Comparison of ENCODE assay signal across 9 cellular contexts in genomic region chr2:96485350-96485749, GRCh38. TPM values are rescaled to one million over a fixed set of nuclear protein-coding genes. Genes with fewer than 3 reads are reported as not detected.
DNase-seq lines count a peak whose midpoint lies in the region; ATAC-seq and TF ChIP-seq lines count a peak whose summit lies in the region.
"Had no signal": no experiment of that assay in that cellular context is flagged by ENCODE, and none has a peak within 500 bp of the region (broad histone marks: within the 10 kb centered on the region; RNA-seq: fewer than 3 reads in every experiment).

No MANE protein-coding gene starts in this region.

- ATAC-seq in heart left ventricle (peak in 2 of 4 donors; percentile 15 to 17), Right ventricle myocardium inferior (no peak)
- no peak for ATAC-seq in central memory CD8-positive, alpha-beta T cell (replicated peaks; ENCODE audit: extremely low read depth, poor library complexity, severe bottlenecking)

- no peak for TF ChIP-seq POLR2A in heart left ventricle (IDR thresholded peaks at IDR 0.05)
- no peak for TF ChIP-seq POLR2A in uterus (IDR thresholded peaks at IDR 0.05)

- peak overlapping the region; percentile 99 for H3K27ac Mint-ChIP-seq in central memory CD8-positive, alpha-beta T cell (ENCODE audit: low read depth)
- H3K27ac Mint-ChIP-seq in endothelial cell (ENCODE audit: unreplicated experiment) (no peak overlapping the region), HFFc6 (no peak overlapping the region)

- H3K36me3 Mint-ChIP-seq in central memory CD8-positive, alpha-beta T cell (ENCODE audit: insufficient read depth), result peaks cover 6% of the 10 kb centered on the region
- H3K36me3 Mint-ChIP-seq in endothelial cell (ENCODE audit: low read depth, unreplicated experiment) (peaks cover 4% of the 10 kb centered on the region), HFFc6 (ENCODE audit: low read depth) (no peaks in the 10 kb centered on the region)

- peak overlapping the region; percentile 87 for H3K4me3 Mint-ChIP-seq in central memory CD8-positive, alpha-beta T cell
- H3K4me3 Mint-ChIP-seq in endothelial cell (ENCODE audit: unreplicated experiment), result no peak overlapping the region
- no peak overlapping the region for H3K4me3 Mint-ChIP-seq in HFFc6

- peaks cover 0 to 39% (median 5%) of the 10 kb centered on the region in 12 donors for H3K4me1 ChIP-seq in heart left ventricle
- no peaks in the 10 kb centered on the region for H3K4me1 ChIP-seq in muscle layer of duodenum (ENCODE audit: control insufficient read depth in 1 of 2, insufficient read depth in 2 of 2, low read length in 2 of 2)
- H3K4me1 ChIP-seq in uterus, result no peaks in the 10 kb centered on the region

- DNase-seq in heart left ventricle (no peak), Right ventricle myocardium inferior (ENCODE audit: missing footprints) (no peak), uterus (no peak), endothelial cell (ENCODE audit: low spot score) (no peak), HFFc6 (no peak), DMS79 treated with DMSO at 0.1 percent for 48 hours (lab: John Stamatoyannopoulos, UW) (no peak)
- no peak for DNase-seq in central memory CD8-positive, alpha-beta T cell (ENCODE audit: low spot score in 2 of 2)
- DNase-seq: NCI-H2081 had no signal

- H3K4me1 Mint-ChIP-seq in central memory CD8-positive, alpha-beta T cell, result peaks cover 31% of the 10 kb centered on the region
- H3K4me1 Mint-ChIP-seq in endothelial cell (ENCODE audit: unreplicated experiment) (peaks cover 32% of the 10 kb centered on the region), HFFc6 (ENCODE audit: low read depth) (peaks cover 11% of the 10 kb centered on the region)

- intact Hi-C loops in heart left ventricle (cut with DNase I), result no loop called here
- intact Hi-C loops in Right ventricle myocardium inferior (cut with DNase I), result no loop called here
- intact Hi-C loops in uterus (cut with DNase I; ENCODE audit: low total_unique reads), result no loop called here

- H3K27ac ChIP-seq in heart left ventricle (peak overlapping the region; percentile 69 to 98 (median 89)), muscle layer of duodenum (ENCODE audit: low read length) (peak overlapping the region; percentile 89), uterus (peak overlapping the region; percentile 72 to 80)

- H3K9me3 ChIP-seq in heart left ventricle (peaks cover 0 to 2% (median 0%) of the 10 kb centered on the region in 12 donors), muscle layer of duodenum (ENCODE audit: control insufficient read depth in 1 of 2, low read length in 2 of 2) (peaks cover 0 to 2% of the 10 kb centered on the region in 2 donors), uterus (no peaks in the 10 kb centered on the region)

- H3K27me3 ChIP-seq in heart left ventricle, result peaks cover 0 to 2% (median 0%) of the 10 kb centered on the region in 9 donors
- no peaks in the 10 kb centered on the region for H3K27me3 ChIP-seq in muscle layer of duodenum (ENCODE audit: low read depth, low read length)
- H3K27me3 ChIP-seq in uterus, result no peaks in the 10 kb centered on the region

- H3K27me3 Mint-ChIP-seq in central memory CD8-positive, alpha-beta T cell, result no peaks in the 10 kb centered on the region
- H3K27me3 Mint-ChIP-seq in endothelial cell (ENCODE audit: unreplicated experiment) (peaks cover 15% of the 10 kb centered on the region), HFFc6 (ENCODE audit: insufficient read depth) (peaks cover 10% of the 10 kb centered on the region)

- H3K36me3 ChIP-seq in heart left ventricle (no peaks in the 10 kb centered on the region), muscle layer of duodenum (ENCODE audit: control insufficient read depth in 1 of 2, insufficient read depth in 2 of 2, low read length in 2 of 2) (no peaks in the 10 kb centered on the region), uterus (no peaks in the 10 kb centered on the region)

- no peak for TF ChIP-seq CTCF in heart left ventricle (IDR thresholded peaks at IDR 0.05)
- TF ChIP-seq CTCF in uterus (IDR thresholded peaks at IDR 0.05), result no peak
- TF ChIP-seq CTCF in endothelial cell (IDR thresholded peaks at IDR 0.05; ENCODE audit: unreplicated experiment), result no peak
- no peak for TF ChIP-seq CTCF in HFFc6 (IDR thresholded peaks at IDR 0.05)

- peak overlapping the region in 9 of 12 donors; percentile 43 to 68 (median 62) for H3K4me3 ChIP-seq in heart left ventricle
- H3K4me3 ChIP-seq in muscle layer of duodenum (ENCODE audit: low read depth in 1 of 2, low read length in 2 of 2), result peak overlapping the region; percentile 63 to 72
- H3K4me3 ChIP-seq in uterus, result peak overlapping the region in 1 of 2 donors; percentile 36

- 80 to 92% (median 87%) methylated on average over 6 to 9 of the region's 9 CpGs for WGBS in heart left ventricle, 4 donors

- H3K9me3 Mint-ChIP-seq in central memory CD8-positive, alpha-beta T cell, result no peaks in the 10 kb centered on the region
- H3K9me3 Mint-ChIP-seq in endothelial cell (ENCODE audit: unreplicated experiment), result no peaks in the 10 kb centered on the region
- peaks cover 2% of the 10 kb centered on the region; the same call in 1 of the 2 replicates for H3K9me3 Mint-ChIP-seq in HFFc6

RNA-seq across cellular contexts. Expression of gene NEURL3, which starts 19.8 kb away (rescaled TPM):
- total RNA-seq in heart left ventricle (under 1 TPM in 2 of 9 donors, not detected in 7; 0.27 to 0.75 TPM), Right ventricle myocardium inferior (0.14 TPM), uterus (not detected), endothelial cell (ENCODE audit: unreplicated experiment) (not detected)
- polyA plus RNA-seq in heart left ventricle, result under 1 TPM in 1 of 2 donors, not detected in 1; 0.07 TPM
- total RNA-seq in HFFc6 (2021; fragmentation: NEBNext Ultra II Directional; extraction: Animal tissue kit (Norgen Biotek cat#: 25700)), result not detected

RNA-seq across cellular contexts. Expression of gene ARID5A, which starts 51.2 kb away (rescaled TPM):
- total RNA-seq in heart left ventricle (10 to 100 TPM; 13.3 to 50.2 (median 28.2) TPM), Right ventricle myocardium inferior (8.7 TPM), uterus (10 to 100 TPM; 15.1 to 73.5 (median 36.3) TPM), endothelial cell (ENCODE audit: unreplicated experiment) (16.4 TPM)
- polyA plus RNA-seq in heart left ventricle, result 10 to 100 TPM; 35.6 to 41.2 TPM
- 10 to 100 TPM in 3 of 6 experiments, 1 to 10 TPM in 3; 9.6 to 13.6 (median 10.0) TPM for total RNA-seq in HFFc6 (2021; fragmentation: NEBNext Ultra II Directional; extraction: Animal tissue kit (Norgen Biotek cat#: 25700))
